ENCODE assay signal across 15 cellular contexts in the genomic region with DNA sequence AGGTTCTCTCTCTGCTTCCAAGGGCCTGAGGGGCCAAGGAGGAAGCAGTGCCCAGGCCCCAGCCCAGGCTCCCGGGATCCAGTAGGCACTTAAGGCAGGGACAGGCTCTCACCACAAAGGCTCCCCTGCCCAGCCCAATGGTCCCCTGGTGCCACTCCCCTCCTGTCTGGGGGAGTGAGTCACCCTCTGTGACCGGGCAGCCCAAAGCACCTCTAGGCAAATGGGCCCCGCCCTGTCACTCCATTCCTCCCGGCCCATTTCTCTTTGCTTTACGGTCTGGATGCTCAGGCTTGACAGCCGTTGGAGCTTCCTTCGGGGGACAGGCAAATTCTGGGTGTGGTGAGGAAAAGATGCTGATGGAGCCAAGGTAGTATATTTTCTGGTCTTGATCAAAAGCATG. TPM values are rescaled to one million over a fixed set of nuclear protein-coding genes. Genes with fewer than 3 reads are reported as not detected.
DNase-seq lines count a peak whose midpoint lies in the region; ATAC-seq, FAIRE-seq and TF ChIP-seq lines count a peak whose summit lies in the region.
"Had no signal": no experiment of that assay in that cellular context is flagged by ENCODE, and none has a peak within 500 bp of the region (broad histone marks: within the 10 kb centered on the region; RNA-seq: fewer than 3 reads in every experiment).

TSS of gene CALHM3 (minus strand) at position 106 of the 400 bp plus-strand sequence. CDS start 208 bp downstream, outside the sequence.

- TF ChIP-seq EP300 in HepG2 (IDR thresholded peaks at IDR 0.05; ENCODE audit: low read depth in 2 of 2, low read length in 2 of 2) (no peak), HepG2 (CRISPR knock-in tag; IDR thresholded peaks at IDR 0.05; ENCODE audit: borderline replicate concordance) (no peak)

- WGBS in HepG2 (ENCODE audit: low lambda C conversion rate) = 20% methylated on average over 7 of the region's 7 CpGs
- WGBS in esophagus squamous epithelium, 2 donors = no CpG with 5 or more reads among the region's 7 CpGs

- no peaks in the 10 kb centered on the region for H3K79me2 ChIP-seq in HepG2 (ENCODE audit: insufficient read depth, low read length)

- no peak for TF ChIP-seq CTCF in HepG2 (CRISPR knock-in tag; IDR thresholded peaks at IDR 0.05)
- no peak for TF ChIP-seq CTCF in esophagus squamous epithelium (IDR thresholded peaks at IDR 0.05)

- H3K36me3 ChIP-seq in HepG2 (replicated peaks in 1 of 2; ENCODE audit: control insufficient read depth in 1 of 2, insufficient read depth in 2 of 2, low read length in 2 of 2) = no peaks in the 10 kb centered on the region
- H3K36me3 ChIP-seq in esophagus squamous epithelium = no peaks in the 10 kb centered on the region

- no peaks in the 10 kb centered on the region for H3K9me3 ChIP-seq in HepG2 (ENCODE audit: low read length)
- H3K9me3 ChIP-seq in esophagus squamous epithelium = no peaks in the 10 kb centered on the region

- in situ Hi-C loops in HepG2 (cut with HindIII; ENCODE audit: extremely low pct_ligation_motif_present, low pct_unique_long_range_greater_than_20kb) = no loop called here

- H3K27me3 ChIP-seq in HepG2 (ENCODE audit: control insufficient read depth in 1 of 2, insufficient read depth in 2 of 2, low read length in 2 of 2) (peaks cover 4 to 21% of the 10 kb centered on the region in 2 experiments), esophagus squamous epithelium (no peaks in the 10 kb centered on the region)

- intact Hi-C loops in HepG2 (cut with micrococcal nuclease; ENCODE audit: unreplicated experiment) = no loop called here
- intact Hi-C loops in esophagus squamous epithelium (cut with DNase I) = no loop called here

- no peak for TF ChIP-seq POLR2A in HepG2 (IDR thresholded peaks at IDR 0.05; ENCODE audit: insufficient read depth in 1 of 2, low read depth in 2 of 2, low read length in 2 of 2)
- TF ChIP-seq POLR2A in esophagus squamous epithelium (IDR thresholded peaks at IDR 0.05) = no peak

- no peak for FAIRE-seq in HepG2 (lab: Jason Lieb, UNC)
- FAIRE-seq: G401.6 had no signal

- DNase-seq in A172 (ENCODE audit: low spot score) = peak; percentile 82
- DNase-seq in H4 (ENCODE audit: low spot score) = peak; percentile 39
- DNase-seq in SW480 (ENCODE audit: low spot score) = peak; percentile 90
- DNase-seq in HepG2 (ENCODE audit: low spot score) = no peak
- no peak for DNase-seq in esophagus squamous epithelium (lab: John Stamatoyannopoulos, UW)
- no peak for DNase-seq in NCI-H187 treated with DMSO at 0.1 percent for 48 hours (lab: John Stamatoyannopoulos, UW)
- DNase-seq: erythroblast; hypothalamus; stimulated activated CD8-positive, alpha-beta memory T cell treated with anti-CD3 and anti-CD28 coated beads, Interleukin-4, amount 100 ng/mL, for 48 hours had no signal

- no peak within 1 kb of the TSS for H3K4me2 ChIP-seq in HepG2 (ENCODE audit: low read depth, low read length)
- H3K4me2 ChIP-seq: KMS-11 had no signal

- no peak for TF ChIP-seq RAD21 in HepG2 (CRISPR knock-in tag; IDR thresholded peaks at IDR 0.05)

- BruUV-seq in HepG2 (replicated peaks; lab: Mats Ljungman, UMichigan) = no TSS peak

- ATAC-seq in HepG2 = 0 out of 3 replicates have a peak, but pooled peaks have one; percentile 7
- no peak for ATAC-seq in GM21515 (IDR thresholded peaks at IDR 0.05; ENCODE audit: unreplicated experiment)
- ATAC-seq in GM18907 (IDR thresholded peaks at IDR 0.05; ENCODE audit: unreplicated experiment) = no peak

- H4K20me1 ChIP-seq in HepG2 (ENCODE audit: insufficient read depth, low read length) = no peaks in the 10 kb centered on the region

- no peak within 1 kb of the TSS for H3K9ac ChIP-seq in HepG2 (ENCODE audit: insufficient read depth, low read depth, low read length)
- H3K9ac ChIP-seq: KMS-11 had no signal

- POLR2A ChIA-PET in HepG2 (lab: Yijun Ruan, JAX) = interaction anchor here (0.9 kb wide), 1 partner anchor 11 kb away, joined by 4 read pairs; no protein-coding TSS in a partner anchor

- peaks cover 23% of the 10 kb centered on the region for H3K4me1 ChIP-seq in HepG2 (ENCODE audit: insufficient read depth, low read length)
- H3K4me1 ChIP-seq in esophagus squamous epithelium = peaks cover 0 to 17% (median 6%) of the 10 kb centered on the region in 3 donors

- H3K27ac ChIP-seq in HepG2 (ENCODE audit: extremely low read length, insufficient read depth, low read length) (no peak within 1 kb of the TSS), esophagus squamous epithelium (no peak within 1 kb of the TSS)
- H3K27ac ChIP-seq: KMS-11 had no signal

- H2AFZ ChIP-seq in HepG2 (ENCODE audit: low read length) = no peak within 1 kb of the TSS

- CTCF ChIA-PET in HepG2 (lab: Yijun Ruan, JAX; ENCODE audit: low intra/inter-chr PET ratio, low total read pairs) = no interaction called here

- H3K4me3 ChIP-seq in HepG2 (replicated peaks in 1 of 3; ENCODE audit: insufficient read depth in 1 of 3, low read depth in 2 of 3, low read length in 3 of 3) (no peak within 1 kb of the TSS), esophagus squamous epithelium (no peak within 1 kb of the TSS)

TF ChIP-seq in HepG2, 621 proteins besides CTCF, POLR2A, EP300 and RAD21:
- TF ChIP-seq PATZ1 (CRISPR knock-in tag; IDR thresholded peaks at IDR 0.05) (no peak), RNF2 (conservative IDR thresholded peaks at IDR 0.05; ENCODE audit: low read depth) (no peak), ZNF136 (CRISPR knock-in tag; IDR thresholded peaks at IDR 0.05; ENCODE audit: low read depth) (no peak), GPBP1L1 (CRISPR knock-in tag; IDR thresholded peaks at IDR 0.05) (no peak), FOSL2 (CRISPR knock-in tag; IDR thresholded peaks at IDR 0.05) (peak; percentile 65)

RNA-seq across cellular contexts. Expression of gene CALHM3, which starts in this region (rescaled TPM):
- total RNA-seq in A172 (2014; rRNA removed; shearing (Covaris generic)) = 4.7 and 4.8 TPM in 2 replicates
- total RNA-seq in H4 (2014; rRNA removed; shearing (Covaris generic)) = 0.23 TPM in 1 of 2 replicates, not detected in the other
- not detected in 2 replicates for total RNA-seq in HepG2 (2016; rRNA removed; fragmentation: Illumina TruSeq; extraction: Trizol)
- not detected in 2 replicates for total RNA-seq in HepG2 (2016; cell fraction: cytosol; rRNA removed; fragmentation: Illumina TruSeq; extraction: Trizol; ENCODE audit: low read depth)
- total RNA-seq in HepG2 (2016; cell fraction: insoluble cytoplasmic fraction; rRNA removed; fragmentation: Illumina TruSeq; extraction: Trizol) = not detected in 2 replicates
- total RNA-seq in HepG2 (2016; cell fraction: membrane; rRNA removed; fragmentation: Illumina TruSeq; extraction: Trizol) = not detected in 2 replicates
- not detected in 2 replicates for total RNA-seq in HepG2 (2016; cell fraction: nucleus; rRNA removed; fragmentation: Illumina TruSeq; extraction: Trizol)
- not detected in 2 replicates for polyA plus RNA-seq in HepG2 (2011; rRNA removed)
- not detected in 2 replicates for polyA plus RNA-seq in HepG2 (2011; cell fraction: cytosol; rRNA removed)
- not detected in 2 replicates for polyA plus RNA-seq in HepG2 (2011; cell fraction: nucleus; rRNA removed)
- not detected in 2 replicates for polyA plus RNA-seq in HepG2 (2012)
- not detected in 2 replicates for polyA plus RNA-seq in HepG2 (2016; cell fraction: cytosol; fragmentation: Illumina TruSeq; extraction: Trizol; ENCODE audit: low read depth)
- not detected in 2 replicates for polyA plus RNA-seq in HepG2 (2016; cell fraction: insoluble cytoplasmic fraction; fragmentation: Illumina TruSeq; extraction: Trizol; ENCODE audit: low read depth)
- not detected in 2 replicates for polyA plus RNA-seq in HepG2 (2016; cell fraction: membrane; fragmentation: Illumina TruSeq; extraction: Trizol; ENCODE audit: low read depth)
- polyA plus RNA-seq in HepG2 (2016; cell fraction: nucleus; fragmentation: Illumina TruSeq; extraction: Trizol; ENCODE audit: insufficient read depth, low read depth) = not detected in 2 replicates
- 0.49 TPM in 1 of 2 replicates, not detected in the other for polyA minus RNA-seq in HepG2 (2011; rRNA and poly(A)+ RNA removed; ENCODE audit: low replicate concordance)
- polyA minus RNA-seq in HepG2 (2011; cell fraction: cytosol; rRNA and poly(A)+ RNA removed) = not detected in 2 replicates
- not detected in 2 replicates for polyA minus RNA-seq in HepG2 (2011; cell fraction: nucleus; rRNA and poly(A)+ RNA removed)
- total RNA-seq in esophagus squamous epithelium = not detected
- total RNA-seq: OCI-LY7, urinary bladder had no signal
- polyA plus RNA-seq: urinary bladder had no signal

Comparison
In these comparisons a context has a peak if more than half of its experiments do, and no peak if none do; other contexts are left out.
1. Peak in DNase-seq in H4; RNA of the gene not detected or under 1 TPM.
2. Peak in ATAC-seq in HepG2; RNA of the gene not detected or under 1 TPM.
3. DNase-seq: peak in A172 (single experiment) and SW480 (single experiment); none in HepG2 (single experiment), esophagus squamous epithelium (single experiment) and NCI-H187 treated with DMSO at 0.1 percent for 48 hours (single experiment).